Comparison of ENCODE assay signal across 1 cellular context in the genomic region with DNA sequence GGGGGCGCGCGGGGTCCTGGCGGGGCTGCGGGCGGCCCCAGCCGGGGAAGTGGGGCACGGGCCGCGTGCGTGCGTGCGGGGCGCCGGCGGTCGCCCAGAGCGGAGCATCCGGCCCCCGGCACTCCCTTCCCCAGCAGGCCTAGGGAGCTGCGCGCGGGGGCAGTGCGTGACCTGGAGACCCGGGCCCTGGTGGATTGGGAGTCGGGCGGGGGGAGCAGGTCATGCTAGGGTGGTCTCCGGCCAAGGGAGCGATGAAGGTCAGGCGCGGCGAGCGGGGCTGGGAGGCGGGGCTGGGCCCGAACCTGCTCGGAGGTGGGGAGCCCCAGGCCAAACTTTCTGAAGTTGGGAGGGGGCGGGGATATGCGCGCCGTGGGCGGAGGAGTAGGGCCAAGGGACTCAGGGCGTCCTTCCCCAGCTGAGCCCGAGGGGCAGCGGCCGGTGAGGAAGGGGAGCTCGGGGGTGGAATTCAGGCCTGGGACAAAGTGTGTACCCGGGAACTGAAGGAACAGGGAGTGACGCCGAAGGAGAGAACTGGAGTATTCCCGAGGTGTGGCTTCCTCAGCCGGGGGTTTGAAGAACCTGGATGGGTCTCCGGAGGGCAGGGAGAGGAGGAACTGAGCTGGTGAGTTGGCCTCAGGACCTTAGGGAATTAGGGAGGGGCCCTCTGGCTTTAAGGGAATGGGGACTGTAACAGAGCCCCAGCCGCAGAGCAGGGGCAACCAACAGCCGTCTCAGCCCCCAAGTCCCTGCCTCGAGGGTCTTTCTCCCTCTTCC.
A peak's percentile ranks its signal among the peaks of the same experiment; 100 is the strongest.
TF ChIP-seq lines count a peak whose summit lies in the region.

No MANE protein-coding gene starts in this region.

TF ChIP-seq in HEK293, 187 proteins besides CTCF, POLR2A, EP300 and RAD21 (continued from another document):
- TF ChIP-seq, protein P1, sequence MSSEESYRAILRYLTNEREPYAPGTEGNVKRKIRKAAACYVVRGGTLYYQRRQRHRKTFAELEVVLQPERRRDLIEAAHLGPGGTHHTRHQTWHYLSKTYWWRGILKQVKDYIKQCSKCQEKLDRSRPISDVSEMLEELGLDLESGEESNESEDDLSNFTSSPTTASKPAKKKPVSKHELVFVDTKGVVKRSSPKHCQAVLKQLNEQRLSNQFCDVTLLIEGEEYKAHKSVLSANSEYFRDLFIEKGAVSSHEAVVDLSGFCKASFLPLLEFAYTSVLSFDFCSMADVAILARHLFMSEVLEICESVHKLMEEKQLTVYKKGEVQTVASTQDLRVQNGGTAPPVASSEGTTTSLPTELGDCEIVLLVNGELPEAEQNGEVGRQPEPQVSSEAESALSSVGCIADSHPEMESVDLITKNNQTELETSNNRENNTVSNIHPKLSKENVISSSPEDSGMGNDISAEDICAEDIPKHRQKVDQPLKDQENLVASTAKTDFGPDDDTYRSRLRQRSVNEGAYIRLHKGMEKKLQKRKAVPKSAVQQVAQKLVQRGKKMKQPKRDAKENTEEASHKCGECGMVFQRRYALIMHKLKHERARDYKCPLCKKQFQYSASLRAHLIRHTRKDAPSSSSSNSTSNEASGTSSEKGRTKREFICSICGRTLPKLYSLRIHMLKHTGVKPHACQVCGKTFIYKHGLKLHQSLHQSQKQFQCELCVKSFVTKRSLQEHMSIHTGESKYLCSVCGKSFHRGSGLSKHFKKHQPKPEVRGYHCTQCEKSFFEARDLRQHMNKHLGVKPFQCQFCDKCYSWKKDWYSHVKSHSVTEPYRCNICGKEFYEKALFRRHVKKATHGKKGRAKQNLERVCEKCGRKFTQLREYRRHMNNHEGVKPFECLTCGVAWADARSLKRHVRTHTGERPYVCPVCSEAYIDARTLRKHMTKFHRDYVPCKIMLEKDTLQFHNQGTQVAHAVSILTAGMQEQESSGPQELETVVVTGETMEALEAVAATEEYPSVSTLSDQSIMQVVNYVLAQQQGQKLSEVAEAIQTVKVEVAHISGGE (tag by site-specific recombination; conservative IDR thresholded peaks at IDR 0.05; ENCODE audit: low read depth) = no peak; the same call in 1 of the 2 replicates
- TF ChIP-seq KLF10 (tag by site-specific recombination; IDR thresholded peaks at IDR 0.05) (0 out of 2 replicates have a peak, but pooled peaks have one; percentile 6), ZNF623 (tag by site-specific recombination; IDR thresholded peaks at IDR 0.05) (no peak), ZNF214 (tag by site-specific recombination; IDR thresholded peaks at IDR 0.05; ENCODE audit: borderline replicate concordance) (no peak), ZNF292 (tag by site-specific recombination; IDR thresholded peaks at IDR 0.05; ENCODE audit: borderline replicate concordance, low read depth) (no peak), ZNF571 (tag by site-specific recombination; IDR thresholded peaks at IDR 0.05) (no peak), GLI4 (tag by site-specific recombination; IDR thresholded peaks at IDR 0.05) (no peak), ZNF704 (tag by site-specific recombination; IDR thresholded peaks at IDR 0.05) (no peak), INSM2 (tag by site-specific recombination; IDR thresholded peaks at IDR 0.05) (no peak), ZNF169 (tag by site-specific recombination; IDR thresholded peaks at IDR 0.05) (no peak), HOXA7 (CRISPR knock-in tag; IDR thresholded peaks at IDR 0.05; ENCODE audit: borderline replicate concordance) (no peak), ZNF155 (tag by site-specific recombination; IDR thresholded peaks at IDR 0.05) (no peak), ZNF544 (tag by site-specific recombination; IDR thresholded peaks at IDR 0.05) (no peak), ZNF23 (tag by site-specific recombination; IDR thresholded peaks at IDR 0.05; ENCODE audit: borderline replicate concordance) (no peak), ZNF510 (tag by site-specific recombination; IDR thresholded peaks at IDR 0.05; ENCODE audit: insufficient replicate concordance) (no peak), YY2 (tag by site-specific recombination; IDR thresholded peaks at IDR 0.05) (no peak), ZNF558 (tag by site-specific recombination; IDR thresholded peaks at IDR 0.05) (no peak)
- TF ChIP-seq, protein P2, sequence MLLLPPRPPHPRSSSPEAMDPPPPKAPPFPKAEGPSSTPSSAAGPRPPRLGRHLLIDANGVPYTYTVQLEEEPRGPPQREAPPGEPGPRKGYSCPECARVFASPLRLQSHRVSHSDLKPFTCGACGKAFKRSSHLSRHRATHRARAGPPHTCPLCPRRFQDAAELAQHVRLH (tag by site-specific recombination; IDR thresholded peaks at IDR 0.05) = no peak
- TF ChIP-seq, protein P3, sequence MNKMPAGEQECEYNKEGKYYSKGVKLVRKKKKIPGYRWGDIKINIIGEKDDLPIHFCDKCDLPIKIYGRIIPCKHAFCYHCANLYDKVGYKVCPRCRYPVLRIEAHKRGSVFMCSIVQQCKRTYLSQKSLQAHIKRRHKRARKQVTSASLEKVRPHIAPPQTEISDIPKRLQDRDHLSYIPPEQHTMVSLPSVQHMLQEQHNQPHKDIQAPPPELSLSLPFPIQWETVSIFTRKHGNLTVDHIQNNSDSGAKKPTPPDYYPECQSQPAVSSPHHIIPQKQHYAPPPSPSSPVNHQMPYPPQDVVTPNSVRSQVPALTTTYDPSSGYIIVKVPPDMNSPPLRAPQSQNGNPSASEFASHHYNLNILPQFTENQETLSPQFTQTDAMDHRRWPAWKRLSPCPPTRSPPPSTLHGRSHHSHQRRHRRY (tag by site-specific recombination; IDR thresholded peaks at IDR 0.05) = no peak
